Comparison of ENCODE assay signal across 17 cellular contexts in genomic region chr1:222736470-222736869, GRCh38. TPM values are rescaled to one million over a fixed set of nuclear protein-coding genes. Genes with fewer than 3 reads are reported as not detected.
"Had no signal": no experiment of that assay in that cellular context is flagged by ENCODE, and none has a peak within 500 bp of the region (broad histone marks: within the 10 kb centered on the region; RNA-seq: fewer than 3 reads in every experiment).

No MANE protein-coding gene starts in this region.

- H3K36me3 ChIP-seq: prostate gland had no signal

- ATAC-seq: activated CD8-positive, alpha-beta T cell treated with anti-CD3 and anti-CD28 coated beads, Interleukin-2, amount 10 ng/mL, durations not matched to agents 7 days and 5 days; gastrocnemius medialis; left cardiac atrium; natural killer cell treated with Interleukin-12 subunit alpha and Interleukin-12 subunit beta and Interleukin-15 and Interleukin-18, amount 100 ng/mL, for 72 hours; stimulated activated memory B cell treated with anti-CD40 and anti-IgM and Interleukin-4, amounts not matched to agents 10 μg/mL and 1 μg/mL and 100 μg/mL, for 72 hours had no signal

- FAIRE-seq: astrocyte, endothelial cell of umbilical vein had no signal

- H3K4me1 ChIP-seq: gastrocnemius medialis, prostate gland had no signal

- H3K9me3 ChIP-seq: gastrocnemius medialis, mucosa of descending colon, prostate gland, right lobe of liver had no signal

- H3K4me3 ChIP-seq: gastrocnemius medialis, lung, mucosa of descending colon, prostate gland, right lobe of liver had no signal

- H3K27ac ChIP-seq: gastrocnemius medialis, right lobe of liver, VCaP had no signal

- DNase-seq: activated CD4-positive, alpha-beta T cell treated with anti-CD3 and anti-CD28 coated beads for 48 hours; activated CD8-positive, alpha-beta T cell treated with anti-CD3 and anti-CD28 coated beads, Interleukin-2, amount 10 ng/mL, durations not matched to agents 7 days and 5 days; activated naive CD4-positive, alpha-beta T cell treated with anti-CD3 and anti-CD28 coated beads for 36 hours; gastrocnemius medialis; left cardiac atrium; mucosa of descending colon; right lobe of liver; substantia nigra; T-helper 9 cell; trophoblast cell had no signal

- H3K27me3 ChIP-seq: gastrocnemius medialis, right lobe of liver had no signal

RNA-seq across cellular contexts. Expression of gene FAM177B, which starts 0.5 kb away (rescaled TPM):
- total RNA-seq: activated CD8-positive, alpha-beta T cell treated with anti-CD3 and anti-CD28 coated beads, Interleukin-2, amount 10 ng/mL, durations not matched to agents 7 days and 5 days; activated naive CD4-positive, alpha-beta T cell treated with anti-CD3 and anti-CD28 coated beads for 36 hours; astrocyte; endothelial cell of umbilical vein; left cardiac atrium had no signal
- polyA plus RNA-seq: endothelial cell of umbilical vein had no signal
